8 cellular contexts compared by ENCODE assay signal in genomic region chr9:88388886-88389617, GRCh38. TPM values are rescaled to one million over a fixed set of nuclear protein-coding genes. Genes with fewer than 3 reads are reported as not detected.
DNase-seq lines count a peak whose midpoint lies in the region; ATAC-seq, FAIRE-seq and TF ChIP-seq lines count a peak whose summit lies in the region.

No MANE protein-coding gene starts in this region.

- H3K27ac ChIP-seq in SJCRH30 (peak overlapping the region; percentile 80), heart right ventricle (peak overlapping the region; percentile 85 to 95 (median 92)), pancreas (peak overlapping the region; percentile 83 to 92 (median 90)), aorta (ENCODE audit: low read depth in 1 of 2, low read length in 2 of 2) (peak overlapping the region in 1 of 2 donors; percentile 7)

- H3K4me3 ChIP-seq in SJCRH30, result peak overlapping the region; percentile 72
- peak overlapping the region; percentile 95 for H3K4me3 ChIP-seq in adipocyte (ENCODE audit: low read length)
- H3K4me3 ChIP-seq in heart right ventricle, result peak overlapping the region; percentile 63 to 97 (median 90)
- H3K4me3 ChIP-seq in pancreas, result peak overlapping the region; percentile 75 to 88 (median 82)
- H3K4me3 ChIP-seq in aorta (ENCODE audit: low read length in 2 of 2), result peak overlapping the region; percentile 100

- peak; percentile 31 for ATAC-seq in GM21390 (IDR thresholded peaks at IDR 0.05; ENCODE audit: unreplicated experiment)
- ATAC-seq in heart right ventricle, result peak; percentile 30 to 69 (median 44)
- peak; percentile 25 to 44 (median 34) for ATAC-seq in pancreas
- ATAC-seq in aorta (ENCODE audit: low FRiP score), result peak; percentile 57

- FAIRE-seq in HTR-8/SVneo (lab: Jason Lieb, UNC) (no peak), pancreas (lab: Jason Lieb, UNC) (no peak)

- H3K36me3 ChIP-seq in SJCRH30, result peaks cover 14% of the 10 kb centered on the region; the same call in 1 of the 2 replicates
- H3K36me3 ChIP-seq in adipocyte (ENCODE audit: control insufficient read depth, insufficient read depth, low read length, severe bottlenecking), result no peaks in the 10 kb centered on the region
- H3K36me3 ChIP-seq in heart right ventricle, result no peaks in the 10 kb centered on the region
- H3K36me3 ChIP-seq in pancreas, result no peaks in the 10 kb centered on the region
- no peaks in the 10 kb centered on the region for H3K36me3 ChIP-seq in aorta (ENCODE audit: control insufficient read depth in 1 of 2, insufficient read depth in 2 of 2, low read length in 1 of 2)

- H3K9me3 ChIP-seq in SJCRH30 (replicated peaks), result no peaks in the 10 kb centered on the region
- no peaks in the 10 kb centered on the region for H3K9me3 ChIP-seq in adipocyte (ENCODE audit: control insufficient read depth, low read length)
- no peaks in the 10 kb centered on the region for H3K9me3 ChIP-seq in heart right ventricle
- no peaks in the 10 kb centered on the region for H3K9me3 ChIP-seq in pancreas
- no peaks in the 10 kb centered on the region for H3K9me3 ChIP-seq in aorta (ENCODE audit: control insufficient read depth, low read length)

- H3K4me1 ChIP-seq in SJCRH30 (peaks cover 6% of the 10 kb centered on the region), adipocyte (ENCODE audit: control insufficient read depth, insufficient read depth, low read length) (peaks cover 35% of the 10 kb centered on the region), heart right ventricle (peaks cover 2 to 48% (median 17%) of the 10 kb centered on the region in 9 donors), pancreas (peaks cover 5 to 14% (median 10%) of the 10 kb centered on the region in 3 donors), aorta (ENCODE audit: control insufficient read depth in 1 of 2, insufficient read depth in 2 of 2, low read length in 2 of 2) (peaks cover 3 to 4% of the 10 kb centered on the region in 2 donors)

- DNase-seq in DMS 273 treated with DMSO at 0.1 percent for 48 hours (lab: John Stamatoyannopoulos, UW), result peak; percentile 9
- DNase-seq in HTR-8/SVneo (ENCODE audit: insufficient read length, low spot score), result peak; percentile 51
- DNase-seq in SJCRH30, result peak; percentile 79 to 85
- DNase-seq in adipocyte (ENCODE audit: low read depth), result peak; percentile 84
- peak in 1 of 2 donors; percentile 33 for DNase-seq in heart right ventricle
- peak in 1 of 6 donors; percentile 57 for DNase-seq in pancreas
- DNase-seq in aorta, result peak in 1 of 2 donors; percentile 68

- peak overlapping the region; percentile 90 for H3K9ac ChIP-seq in adipocyte (ENCODE audit: low read length)

- intact Hi-C loops in heart right ventricle (cut with DNase I), result loop anchor here in 5 of 10 donors (2.0 to 10.0 kb wide), 7 partner anchors 56 to 284 kb away; no protein-coding TSS in a partner anchor
- intact Hi-C loops in pancreas (cut with DNase I), result no loop called here
- intact Hi-C loops in aorta (cut with DNase I), result loop anchor here (2.0 to 10.0 kb wide), 9 partner anchors 134 to 616 kb away; partner anchors contain the start of genes CDK20 (in 1 of the 2) and NXNL2 (in 1 of the 2)

- H3K27me3 ChIP-seq in SJCRH30 (no peaks in the 10 kb centered on the region), adipocyte (replicated peaks; ENCODE audit: control insufficient read depth, insufficient read depth, low read length) (no peaks in the 10 kb centered on the region), heart right ventricle (no peaks in the 10 kb centered on the region), pancreas (no peaks in the 10 kb centered on the region), aorta (ENCODE audit: control insufficient read depth in 1 of 2, insufficient read depth in 2 of 2, low read length in 1 of 2) (no peaks in the 10 kb centered on the region)

- WGBS in heart right ventricle, 2 donors, result 1% methylated on average over 51 to 67 of the region's 71 CpGs
- 0 to 1% methylated on average over 50 to 71 of the region's 71 CpGs for WGBS in pancreas, 2 donors
- 1% methylated on average over 33 to 71 of the region's 71 CpGs for WGBS in aorta, 2 donors

- no peak for TF ChIP-seq CTCF in heart right ventricle (IDR thresholded peaks at IDR 0.05)
- peak in 1 of 4 donors; percentile 2 for TF ChIP-seq CTCF in pancreas (IDR thresholded peaks at IDR 0.05)

RNA-seq across cellular contexts. Expression of gene SPIN1, which starts 0.8 kb away (rescaled TPM):
- total RNA-seq in SJCRH30 (2014; rRNA removed; shearing (Covaris generic)), result 79.9 and 82.5 TPM in 2 replicates
- total RNA-seq in heart right ventricle, result 10 to 100 TPM; 40.6 to 65.0 (median 51.7) TPM
- 10 to 100 TPM; 14.9 to 29.4 TPM for polyA plus RNA-seq in heart right ventricle
- 10 to 100 TPM; 24.2 to 53.4 (median 29.3) TPM for total RNA-seq in pancreas
- polyA plus RNA-seq in pancreas, result 10 to 100 TPM; 17.8 to 28.7 TPM
- 10 to 100 TPM; 79.9 to 93.3 TPM for total RNA-seq in aorta
- polyA plus RNA-seq in aorta, result 10 to 100 TPM; 40.8 to 41.1 TPM

Comparison
In these comparisons a context has a peak if more than half of its experiments do, and no peak if none do; other contexts are left out.
1. intact Hi-C loops: an anchor here in aorta (2.0 to 10.0 kb wide); none called in pancreas.